8 cellular contexts compared by ENCODE assay signal in the genomic region with DNA sequence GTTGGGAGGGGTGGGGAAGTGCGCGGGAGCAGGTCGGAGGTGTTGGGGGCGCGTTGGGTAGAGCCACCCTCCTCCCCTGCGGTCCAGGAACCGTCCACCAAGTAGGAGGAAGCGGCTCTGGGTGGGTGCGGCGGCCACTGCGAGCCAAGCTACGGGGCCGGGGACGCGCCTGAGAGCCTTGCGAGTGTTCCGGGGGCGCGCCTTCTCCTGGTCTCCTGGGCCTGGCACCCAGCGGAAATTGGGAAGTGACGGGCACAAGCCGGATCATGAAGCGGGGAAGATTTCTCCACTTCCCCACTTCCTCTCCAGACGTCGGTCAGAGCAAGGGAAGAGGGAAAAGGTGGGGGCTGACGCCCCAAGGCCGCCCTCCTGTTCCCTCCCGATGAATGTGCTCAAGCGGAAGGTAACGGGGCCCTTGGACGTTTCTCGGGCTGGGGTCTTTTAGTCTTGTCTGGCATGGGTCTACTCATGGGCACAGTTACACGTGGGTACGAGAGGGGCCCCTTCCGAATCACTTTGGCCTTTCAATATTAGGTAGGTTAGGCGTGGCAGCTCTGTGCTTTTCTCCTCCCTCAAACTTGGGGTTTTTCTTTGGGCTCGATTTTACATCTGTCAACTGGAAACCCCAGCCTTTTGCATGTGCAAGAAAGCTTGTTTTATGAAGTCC. TPM values are rescaled to one million over a fixed set of nuclear protein-coding genes. Genes with fewer than 3 reads are reported as not detected.
DNase-seq lines count a peak whose midpoint lies in the region; ATAC-seq and TF ChIP-seq lines count a peak whose summit lies in the region.

No MANE protein-coding gene starts in this region.

- peak overlapping the region; percentile 99 for H3K4me3 ChIP-seq in BLaER1
- H3K4me3 ChIP-seq in osteoblast (ENCODE audit: insufficient read depth, low read length): peak overlapping the region; percentile 85

- H3K27me3 ChIP-seq in BLaER1: no peaks in the 10 kb centered on the region
- no peaks in the 10 kb centered on the region for H3K27me3 ChIP-seq in osteoblast (ENCODE audit: insufficient read depth, low read length)

- H3K4me2 ChIP-seq in BLaER1 (peak overlapping the region; percentile 97), osteoblast (ENCODE audit: insufficient read depth, low read length) (peak overlapping the region; percentile 99)

- H2AFZ ChIP-seq in osteoblast (ENCODE audit: low read length): peak overlapping the region; percentile 92

- TF ChIP-seq CTCF in osteoblast (IDR thresholded peaks at IDR 0.05; ENCODE audit: extremely low read depth, low read depth, low read length): no peak

- peaks cover 51% of the 10 kb centered on the region for H3K4me1 Mint-ChIP-seq in T-helper 17 cell

- DNase-seq in HCEC 1CT (peak; percentile 66), T-helper 17 cell (peak in 1 of 3 donors; percentile 22), fibroblast of gingiva (ENCODE audit: low read depth) (peak; percentile 59), osteoblast (ENCODE audit: insufficient read length, low spot score, missing footprints) (peak; percentile 23)

- peaks cover 12% of the 10 kb centered on the region for H3K36me3 Mint-ChIP-seq in T-helper 17 cell (ENCODE audit: low read depth)

- H3K27ac Mint-ChIP-seq in T-helper 17 cell: peak overlapping the region; percentile 97

- H3K27me3 Mint-ChIP-seq in T-helper 17 cell: no peaks in the 10 kb centered on the region

- H3K36me3 ChIP-seq in BLaER1 (peaks cover 44% of the 10 kb centered on the region), osteoblast (ENCODE audit: insufficient read depth, low read length) (peaks cover 19% of the 10 kb centered on the region)

- H3K4me1 ChIP-seq in BLaER1 (peaks cover 62% of the 10 kb centered on the region), osteoblast (ENCODE audit: insufficient read depth, low read length) (peaks cover 25% of the 10 kb centered on the region)

- H3K9me3 ChIP-seq in BLaER1: no peaks in the 10 kb centered on the region
- no peaks in the 10 kb centered on the region for H3K9me3 ChIP-seq in T-helper 17 cell (ENCODE audit: control insufficient read depth, low read length, poor library complexity, severe bottlenecking)
- no peaks in the 10 kb centered on the region for H3K9me3 ChIP-seq in osteoblast (ENCODE audit: low read depth, low read length)

- H4K20me1 ChIP-seq in BLaER1 (peaks cover 59% of the 10 kb centered on the region), osteoblast (ENCODE audit: insufficient read depth, low read length) (peaks cover 50% of the 10 kb centered on the region)

- ATAC-seq in T-helper 17 cell (no peak), HG03521 (IDR thresholded peaks at IDR 0.05; ENCODE audit: unreplicated experiment) (no peak), GM19324 (IDR thresholded peaks at IDR 0.05; ENCODE audit: low FRiP score, unreplicated experiment) (no peak), GM18520 (IDR thresholded peaks at IDR 0.05; ENCODE audit: unreplicated experiment) (no peak)

- peaks cover 57% of the 10 kb centered on the region for H3K79me2 ChIP-seq in osteoblast (ENCODE audit: insufficient read depth, low read length)

- H3K27ac ChIP-seq in BLaER1: peak overlapping the region; percentile 97
- peak overlapping the region; percentile 94 for H3K27ac ChIP-seq in osteoblast (ENCODE audit: low read depth, low read length)

- H3K4me3 Mint-ChIP-seq in T-helper 17 cell: peak overlapping the region; percentile 98

- H3K9ac ChIP-seq in BLaER1: peak overlapping the region; percentile 97

RNA-seq across cellular contexts. Expression of a gene that starts 0.9 kb away (rescaled TPM):
- total RNA-seq in T-helper 17 cell: 100 to 1,000 TPM; 286 to 398 TPM
- total RNA-seq in osteoblast: 22.4 and 25.3 TPM in 2 replicates

RNA-seq across cellular contexts. Expression of a gene that starts 21.2 kb away (rescaled TPM):
- 100 to 1,000 TPM; 205 to 261 TPM for total RNA-seq in T-helper 17 cell
- 80.4 and 84.0 TPM in 2 replicates for total RNA-seq in osteoblast

RNA-seq across cellular contexts. Expression of a gene that starts 24.3 kb away (rescaled TPM):
- total RNA-seq in T-helper 17 cell (10 to 100 TPM; 23.1 to 23.4 TPM), osteoblast (35.8 and 43.3 TPM in 2 replicates)

RNA-seq across cellular contexts. Expression of a gene that starts 24.4 kb away (rescaled TPM):
- total RNA-seq in T-helper 17 cell (1 to 10 TPM in 1 of 2 donors, under 1 TPM in 1; 0.63 to 2.3 TPM), osteoblast (0.88 and 1.1 TPM in 2 replicates)

RNA-seq across cellular contexts. Expression of a gene that starts 48.9 kb away (rescaled TPM):
- total RNA-seq in T-helper 17 cell (10 to 100 TPM; 10.5 to 13.4 TPM), osteoblast (41.3 and 45.6 TPM in 2 replicates)

Comparison
In these comparisons a context has a peak if more than half of its experiments do, and no peak if none do; other contexts are left out.
1. RNA of a gene that starts 0.9 kb away (total RNA-seq): 286 to 398 TPM in T-helper 17 cell; 22.4 to 25.3 TPM in osteoblast; every median in the first group is over 10 times any median in the second.